Comparison of ENCODE assay signal across 9 cellular contexts in genomic region chr2:172246649-172247048, GRCh38.
DNase-seq lines count a peak whose midpoint lies in the region; TF ChIP-seq lines count a peak whose summit lies in the region.
"Had no signal": no experiment of that assay in that cellular context is flagged by ENCODE, and none has a peak within 500 bp of the region (broad histone marks: within the 10 kb centered on the region; RNA-seq: fewer than 3 reads in every experiment).

No MANE protein-coding gene starts in this region.

- no peak overlapping the region for H2BK120ac ChIP-seq in mesenchymal stem cell (ENCODE audit: low read depth, low read length)

- H3K4me1 ChIP-seq in mesenchymal stem cell (ENCODE audit: control insufficient read depth, insufficient read depth, low read depth, low read length) (peaks cover 11% of the 10 kb centered on the region), ascending aorta (no peaks in the 10 kb centered on the region)

- DNase-seq in DMS 273 treated with DMSO at 0.1 percent for 48 hours (lab: John Stamatoyannopoulos, UW): peak; percentile 46
- peak; percentile 34 for DNase-seq in Jurkat, Clone E6-1 (ENCODE audit: low read depth, low spot score)
- peak; percentile 72 for DNase-seq in SW480 (ENCODE audit: low spot score)
- peak; percentile 63 for DNase-seq in mesenchymal stem cell
- no peak for DNase-seq in ascending aorta (ENCODE audit: low spot score in 2 of 2)
- DNase-seq in stimulated activated CD4-positive, alpha-beta T cell treated with anti-CD3 and anti-CD28 coated beads, Interleukin-1b, Interleukin-23, amount 100 ng/mL, for 48 hours: no peak
- DNase-seq in activated CD4-positive, alpha-beta T cell treated with anti-CD3 and anti-CD28 coated beads for 4 hours: no peak
- no peak for DNase-seq in putamen (ENCODE audit: low spot score)
- DNase-seq: NCI-H446 had no signal

- H3K4me2 ChIP-seq in mesenchymal stem cell (ENCODE audit: low read length, poor library complexity, severe bottlenecking): no peak overlapping the region

- no peak for TF ChIP-seq CTCF in ascending aorta (IDR thresholded peaks at IDR 0.05)

- no peak overlapping the region for H3K9ac ChIP-seq in mesenchymal stem cell (ENCODE audit: low read length)

- H3K4ac ChIP-seq in mesenchymal stem cell (ENCODE audit: low read depth in 1 of 2, low read length in 2 of 2): peak overlapping the region in 1 of 2 experiments; percentile 1

- no peaks in the 10 kb centered on the region for H3K36me3 ChIP-seq in mesenchymal stem cell (ENCODE audit: control insufficient read depth in 1 of 2, insufficient read depth in 2 of 2, low read depth in 1 of 2, low read length in 2 of 2)
- H3K36me3 ChIP-seq in ascending aorta: no peaks in the 10 kb centered on the region

- no peak overlapping the region for H2AK5ac ChIP-seq in mesenchymal stem cell (ENCODE audit: low read length, severe bottlenecking)

- H3K14ac ChIP-seq in mesenchymal stem cell (ENCODE audit: low read length in 2 of 2): no peak overlapping the region

- H4K91ac ChIP-seq in mesenchymal stem cell (ENCODE audit: low read length): no peak overlapping the region

- intact Hi-C loops in ascending aorta (cut with DNase I): no loop called here

- H2AFZ ChIP-seq in mesenchymal stem cell (ENCODE audit: low read depth, low read length): no peak overlapping the region

- H2BK15ac ChIP-seq in mesenchymal stem cell (ENCODE audit: low read depth, poor library complexity, severe bottlenecking): no peak overlapping the region

- no peak overlapping the region for H3K23ac ChIP-seq in mesenchymal stem cell (ENCODE audit: low read length in 2 of 2)

- no peak overlapping the region for H2BK5ac ChIP-seq in mesenchymal stem cell (ENCODE audit: low read depth, low read length, poor library complexity, severe bottlenecking)

- H3K27me3 ChIP-seq in mesenchymal stem cell (ENCODE audit: control insufficient read depth in 1 of 2, insufficient read depth in 1 of 2, low read length in 2 of 2) (no peaks in the 10 kb centered on the region), ascending aorta (no peaks in the 10 kb centered on the region)

- H3K27ac ChIP-seq in mesenchymal stem cell (ENCODE audit: low read length, poor library complexity, severe bottlenecking) (no peak overlapping the region), ascending aorta (no peak overlapping the region)

- H4K8ac ChIP-seq in mesenchymal stem cell (ENCODE audit: low read length): peak overlapping the region; percentile 36

- H3K79me1 ChIP-seq in mesenchymal stem cell (replicated peaks; ENCODE audit: low read length, poor library complexity, severe bottlenecking): no peaks in the 10 kb centered on the region

- peak overlapping the region in 1 of 2 experiments; percentile 26 for H2BK12ac ChIP-seq in mesenchymal stem cell (ENCODE audit: low read length in 2 of 2)

- peak overlapping the region; percentile 44 to 69 for H3K18ac ChIP-seq in mesenchymal stem cell (ENCODE audit: low read depth in 1 of 2, low read length in 2 of 2)

- H3K4me3 ChIP-seq in Jurkat, Clone E6-1 (ENCODE audit: low read length): no peak overlapping the region
- H3K4me3 ChIP-seq in mesenchymal stem cell (ENCODE audit: insufficient read depth in 1 of 2, low read depth in 1 of 2, low read length in 2 of 2) (no peak overlapping the region), ascending aorta (no peak overlapping the region)

- 69% methylated on average over 3 of the region's 4 CpGs for WGBS in mesenchymal stem cell

- H3K9me3 ChIP-seq in mesenchymal stem cell (ENCODE audit: control insufficient read depth, low read length) (no peaks in the 10 kb centered on the region), ascending aorta (no peaks in the 10 kb centered on the region)

Comparison
In these comparisons a context has a peak if more than half of its experiments do, and no peak if none do; other contexts are left out.
1. DNase-seq: peak in DMS 273 treated with DMSO at 0.1 percent for 48 hours (single experiment), Jurkat, Clone E6-1 (single experiment), SW480 (single experiment) and mesenchymal stem cell (single experiment); none in ascending aorta (0 of 2), stimulated activated CD4-positive, alpha-beta T cell treated with anti-CD3 and anti-CD28 coated beads, Interleukin-1b, Interleukin-23, amount 100 ng/mL, for 48 hours (single experiment), activated CD4-positive, alpha-beta T cell treated with anti-CD3 and anti-CD28 coated beads for 4 hours (0 of 2) and putamen (single experiment).